ENCODE assay signal across 8 cellular contexts in genomic region chr19:1848399-1849131, GRCh38. TPM values are rescaled to one million over a fixed set of nuclear protein-coding genes. Genes with fewer than 3 reads are reported as not detected.
A peak's percentile ranks its signal among the peaks of the same experiment; 100 is the strongest.
DNase-seq lines count a peak whose midpoint lies in the region; ATAC-seq, FAIRE-seq and TF ChIP-seq lines count a peak whose summit lies in the region.

TSS of gene REXO1 (minus strand) at chr19:1848483. CDS start at chr19:1848358, 125 bp downstream.

- H3K4me3 Mint-ChIP-seq in activated naive CD8-positive, alpha-beta T cell = peak within 1 kb of the TSS; percentile 93

- no peak for FAIRE-seq in pancreas (lab: Jason Lieb, UNC)

- ATAC-seq in HG02623 (IDR thresholded peaks at IDR 0.05; ENCODE audit: unreplicated experiment) (peak; percentile 60), Right ventricle myocardium inferior (peak; percentile 89), pancreas (peak; percentile 90 to 93 (median 90))

- intact Hi-C loops in Right ventricle myocardium inferior (cut with DNase I) (no loop called here), pancreas (cut with DNase I) (no loop called here), tibial artery (cut with DNase I; ENCODE audit: low total_unique reads) (no loop called here)

- no peaks in the 10 kb centered on the region for H3K36me3 Mint-ChIP-seq in activated naive CD8-positive, alpha-beta T cell

- H3K9me3 ChIP-seq in pancreas (no peaks in the 10 kb centered on the region), tibial artery (no peaks in the 10 kb centered on the region)

- H3K4me3 ChIP-seq in GM12864 (ENCODE audit: low read depth, low read length) (peak within 1 kb of the TSS; percentile 72), pancreas (peak within 1 kb of the TSS; percentile 93 to 100 (median 99)), tibial artery (peak within 1 kb of the TSS; percentile 95 to 99)

- H3K27me3 ChIP-seq in pancreas (no peaks in the 10 kb centered on the region), tibial artery (no peaks in the 10 kb centered on the region)

- WGBS in pancreas, 2 donors = 2% methylated on average over 59 to 60 of the region's 60 CpGs

- no peaks in the 10 kb centered on the region for H3K27me3 Mint-ChIP-seq in activated naive CD8-positive, alpha-beta T cell

- peak; percentile 88 for DNase-seq in GM12864 (ENCODE audit: low read depth)
- peak; percentile 94 for DNase-seq in NCI-H1105 (lab: John Stamatoyannopoulos, UW)
- DNase-seq in SKM-1 treated with dmso at 0.1 percent for 144 hours (lab: John Stamatoyannopoulos, UW; ENCODE audit: unreplicated experiment) = peak; percentile 90
- DNase-seq in Right ventricle myocardium inferior (ENCODE audit: missing footprints) = peak; percentile 97
- peak; percentile 93 to 98 (median 97) for DNase-seq in pancreas
- DNase-seq in tibial artery = peak; percentile 92 to 96

- H3K27ac Mint-ChIP-seq in activated naive CD8-positive, alpha-beta T cell = peak within 1 kb of the TSS; percentile 94

- H3K27ac ChIP-seq in pancreas (peak within 1 kb of the TSS; percentile 98 to 100 (median 100)), tibial artery (peak within 1 kb of the TSS; percentile 95 to 98)

- peaks cover 17 to 23% (median 19%) of the 10 kb centered on the region in 3 donors for H3K4me1 ChIP-seq in pancreas
- H3K4me1 ChIP-seq in tibial artery = peaks cover 0 to 62% (median 44%) of the 10 kb centered on the region in 4 donors

- TF ChIP-seq CTCF in GM12864 (IDR thresholded peaks at IDR 0.05; ENCODE audit: low read depth, low read length, missing control alignments) (peak; percentile 81), pancreas (IDR thresholded peaks at IDR 0.05) (peak; percentile 92 to 97 (median 96)), tibial artery (IDR thresholded peaks at IDR 0.05) (peak; percentile 85 to 91)

- peaks cover 56% of the 10 kb centered on the region for H3K4me1 Mint-ChIP-seq in activated naive CD8-positive, alpha-beta T cell (ENCODE audit: low read depth)

- H3K9me3 Mint-ChIP-seq in activated naive CD8-positive, alpha-beta T cell (ENCODE audit: low read depth) = no peaks in the 10 kb centered on the region

- H3K36me3 ChIP-seq in pancreas (no peaks in the 10 kb centered on the region), tibial artery (peaks cover 0 to 4% (median 0%) of the 10 kb centered on the region in 3 donors)

RNA-seq across cellular contexts. Expression of gene REXO1, which starts in this region (rescaled TPM):
- total RNA-seq in Right ventricle myocardium inferior = 17.8 TPM
- total RNA-seq in pancreas = 10 to 100 TPM; 10.5 to 16.6 (median 15.1) TPM
- 10 to 100 TPM; 29.5 to 42.2 TPM for polyA plus RNA-seq in pancreas

Comparison
In these comparisons a context has a peak if more than half of its experiments do, and no peak if none do; other contexts are left out.
1. Peak in every context shown above with its lines: DNase-seq, ATAC-seq, H3K4me3 ChIP-seq and H3K27ac ChIP-seq.